ENCODE assay signal across 12 cellular contexts in the genomic region with DNA sequence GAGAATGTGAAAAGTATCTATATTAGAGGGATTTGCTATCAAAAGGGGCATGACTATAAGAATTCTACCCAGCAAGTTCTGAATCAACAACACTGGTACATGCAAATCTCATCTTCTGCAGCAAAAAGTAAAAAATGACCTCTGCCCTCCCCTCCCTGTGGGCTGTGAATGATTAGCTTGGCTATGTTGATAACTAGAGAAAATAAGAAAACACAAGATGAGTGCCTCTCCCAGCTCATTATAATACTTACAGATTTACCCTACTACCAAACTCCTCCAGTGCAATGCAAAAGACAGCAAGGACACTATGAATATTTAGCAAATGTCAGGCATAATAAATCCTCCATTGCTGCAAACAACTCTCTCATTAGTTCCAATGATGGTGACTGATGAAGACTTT.
DNase-seq lines count a peak whose midpoint lies in the region; ATAC-seq, FAIRE-seq and TF ChIP-seq lines count a peak whose summit lies in the region.
"Had no signal": no experiment of that assay in that cellular context is flagged by ENCODE, and none has a peak within 500 bp of the region (broad histone marks: within the 10 kb centered on the region; RNA-seq: fewer than 3 reads in every experiment).

No MANE protein-coding gene starts in this region.

- peak; percentile 87 for FAIRE-seq in GM18507 (lab: Jason Lieb, UNC)

- no peaks in the 10 kb centered on the region for H3K9me3 ChIP-seq in liver (ENCODE audit: control insufficient read depth in 4 of 4, low read length in 3 of 4)
- H3K9me3 ChIP-seq in stomach, result no peaks in the 10 kb centered on the region

- TF ChIP-seq CTCF in astrocyte of the cerebellum (IDR thresholded peaks at IDR 0.05; ENCODE audit: low read depth, low read length, missing control alignments) (no peak), liver (IDR thresholded peaks at IDR 0.05; ENCODE audit: low read depth, low read length, missing input control) (no peak), stomach (IDR thresholded peaks at IDR 0.05) (no peak)

- no peak for DNase-seq in GM18507 (ENCODE audit: extremely low spot score, insufficient read length, low read depth)
- no peak for DNase-seq in astrocyte of the cerebellum (ENCODE audit: low read depth)
- no peak for DNase-seq in stomach
- DNase-seq in T-helper 9 cell, result no peak
- no peak for DNase-seq in dedifferentiated amniotic fluid mesenchymal stem cell (ENCODE audit: extremely low spot score)
- no peak for DNase-seq in mesenteric fat pad (ENCODE audit: low spot score)
- DNase-seq: activated gamma-delta T cell treated with Interleukin-2 at 50 U/mL for 16 hours, DND-41, HFFc6, NCI-H1694 had no signal

- TF ChIP-seq RAD21 in liver (IDR thresholded peaks at IDR 0.05), result peak in 1 of 2 donors; percentile 20

- H3K27ac ChIP-seq in liver (ENCODE audit: low read depth in 1 of 2, low read length in 2 of 2) (peak overlapping the region; percentile 94 to 96), stomach (peak overlapping the region; percentile 16 to 99 (median 99))

- H3K4me3 ChIP-seq in astrocyte of the cerebellum (ENCODE audit: low read depth, low read length), result peak overlapping the region; percentile 0
- H3K4me3 ChIP-seq in liver (ENCODE audit: low read depth in 1 of 3, low read length in 3 of 3), result peak overlapping the region in 2 of 3 donors; percentile 55 to 98
- H3K4me3 ChIP-seq in stomach, result peak overlapping the region; percentile 73 to 93 (median 86)

- no peak for TF ChIP-seq EP300 in stomach (IDR thresholded peaks at IDR 0.05)

- intact Hi-C loops in stomach (cut with DNase I; ENCODE audit: low total_unique reads), result loop anchor here (10.0 kb wide), 1 partner anchor 56 kb away; no protein-coding TSS in a partner anchor

- ATAC-seq in HG03442 (IDR thresholded peaks at IDR 0.05; ENCODE audit: unreplicated experiment), result no peak

- peaks cover 14 to 77% (median 68%) of the 10 kb centered on the region in 4 donors for H3K4me1 ChIP-seq in liver (ENCODE audit: control insufficient read depth in 4 of 4, insufficient read depth in 4 of 4, low read length in 3 of 4)
- peaks cover 62 to 82% (median 71%) of the 10 kb centered on the region in 4 donors for H3K4me1 ChIP-seq in stomach

- H3K9ac ChIP-seq in liver (ENCODE audit: low read depth in 1 of 2, low read length in 2 of 2), result peak overlapping the region in 1 of 2 donors; percentile 99

- H3K36me3 ChIP-seq in liver (ENCODE audit: control insufficient read depth in 4 of 4, insufficient read depth in 3 of 4, low read depth in 1 of 4, low read length in 3 of 4), result no peaks in the 10 kb centered on the region
- peaks cover 6 to 35% (median 28%) of the 10 kb centered on the region in 4 donors for H3K36me3 ChIP-seq in stomach

- H3K27me3 ChIP-seq in liver (ENCODE audit: control insufficient read depth in 4 of 4, insufficient read depth in 4 of 4, low read length in 3 of 4), result no peaks in the 10 kb centered on the region
- H3K27me3 ChIP-seq in stomach, result no peaks in the 10 kb centered on the region

- in situ Hi-C loops in astrocyte of the cerebellum (cut with HindIII; ENCODE audit: low sequenced_read_pairs), result no loop called here

- TF ChIP-seq POLR2A in stomach (IDR thresholded peaks at IDR 0.05), result no peak

TF ChIP-seq in liver, 16 proteins besides CTCF, POLR2A, EP300 and RAD21:
- peak in 1 of 2 donors; percentile 44 for TF ChIP-seq JUND (IDR thresholded peaks at IDR 0.05)
- peak; percentile 44 to 46 for TF ChIP-seq RXRA (IDR thresholded peaks at IDR 0.05)
- TF ChIP-seq GABPA (IDR thresholded peaks at IDR 0.05 in 1 of 2, conservative IDR thresholded peaks at IDR 0.05 in 1 of 2), result no peak
- TF ChIP-seq TAF1 (conservative IDR thresholded peaks at IDR 0.05), result peak; percentile 29
- TF ChIP-seq, protein P1, sequence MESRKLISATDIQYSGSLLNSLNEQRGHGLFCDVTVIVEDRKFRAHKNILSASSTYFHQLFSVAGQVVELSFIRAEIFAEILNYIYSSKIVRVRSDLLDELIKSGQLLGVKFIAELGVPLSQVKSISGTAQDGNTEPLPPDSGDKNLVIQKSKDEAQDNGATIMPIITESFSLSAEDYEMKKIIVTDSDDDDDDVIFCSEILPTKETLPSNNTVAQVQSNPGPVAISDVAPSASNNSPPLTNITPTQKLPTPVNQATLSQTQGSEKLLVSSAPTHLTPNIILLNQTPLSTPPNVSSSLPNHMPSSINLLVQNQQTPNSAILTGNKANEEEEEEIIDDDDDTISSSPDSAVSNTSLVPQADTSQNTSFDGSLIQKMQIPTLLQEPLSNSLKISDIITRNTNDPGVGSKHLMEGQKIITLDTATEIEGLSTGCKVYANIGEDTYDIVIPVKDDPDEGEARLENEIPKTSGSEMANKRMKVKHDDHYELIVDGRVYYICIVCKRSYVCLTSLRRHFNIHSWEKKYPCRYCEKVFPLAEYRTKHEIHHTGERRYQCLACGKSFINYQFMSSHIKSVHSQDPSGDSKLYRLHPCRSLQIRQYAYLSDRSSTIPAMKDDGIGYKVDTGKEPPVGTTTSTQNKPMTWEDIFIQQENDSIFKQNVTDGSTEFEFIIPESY (IDR thresholded peaks at IDR 0.05), result peak; percentile 14
- no peak for TF ChIP-seq FOXA1 (IDR thresholded peaks at IDR 0.05)
- TF ChIP-seq HNF4A (conservative IDR thresholded peaks at IDR 0.05), result peak; percentile 75
- TF ChIP-seq HNF4G (IDR thresholded peaks at IDR 0.05), result peak; percentile 44
- peak; percentile 85 for TF ChIP-seq YY1 (IDR thresholded peaks at IDR 0.05)
- TF ChIP-seq, protein P2, sequence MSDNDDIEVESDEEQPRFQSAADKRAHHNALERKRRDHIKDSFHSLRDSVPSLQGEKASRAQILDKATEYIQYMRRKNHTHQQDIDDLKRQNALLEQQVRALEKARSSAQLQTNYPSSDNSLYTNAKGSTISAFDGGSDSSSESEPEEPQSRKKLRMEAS (IDR thresholded peaks at IDR 0.05), result no peak
- TF ChIP-seq, protein P3, sequence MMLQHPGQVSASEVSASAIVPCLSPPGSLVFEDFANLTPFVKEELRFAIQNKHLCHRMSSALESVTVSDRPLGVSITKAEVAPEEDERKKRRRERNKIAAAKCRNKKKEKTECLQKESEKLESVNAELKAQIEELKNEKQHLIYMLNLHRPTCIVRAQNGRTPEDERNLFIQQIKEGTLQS (IDR thresholded peaks at IDR 0.05), result no peak
- no peak for TF ChIP-seq EGR1 (IDR thresholded peaks at IDR 0.05; ENCODE audit: low read depth in 2 of 2)
- TF ChIP-seq SP1 (IDR thresholded peaks at IDR 0.05), result peak; percentile 77
- peak; percentile 47 for TF ChIP-seq FOXA2 (IDR thresholded peaks at IDR 0.05)
- peak; percentile 16 for TF ChIP-seq NR2F2 (IDR thresholded peaks at IDR 0.05)
- TF ChIP-seq, protein P4, sequence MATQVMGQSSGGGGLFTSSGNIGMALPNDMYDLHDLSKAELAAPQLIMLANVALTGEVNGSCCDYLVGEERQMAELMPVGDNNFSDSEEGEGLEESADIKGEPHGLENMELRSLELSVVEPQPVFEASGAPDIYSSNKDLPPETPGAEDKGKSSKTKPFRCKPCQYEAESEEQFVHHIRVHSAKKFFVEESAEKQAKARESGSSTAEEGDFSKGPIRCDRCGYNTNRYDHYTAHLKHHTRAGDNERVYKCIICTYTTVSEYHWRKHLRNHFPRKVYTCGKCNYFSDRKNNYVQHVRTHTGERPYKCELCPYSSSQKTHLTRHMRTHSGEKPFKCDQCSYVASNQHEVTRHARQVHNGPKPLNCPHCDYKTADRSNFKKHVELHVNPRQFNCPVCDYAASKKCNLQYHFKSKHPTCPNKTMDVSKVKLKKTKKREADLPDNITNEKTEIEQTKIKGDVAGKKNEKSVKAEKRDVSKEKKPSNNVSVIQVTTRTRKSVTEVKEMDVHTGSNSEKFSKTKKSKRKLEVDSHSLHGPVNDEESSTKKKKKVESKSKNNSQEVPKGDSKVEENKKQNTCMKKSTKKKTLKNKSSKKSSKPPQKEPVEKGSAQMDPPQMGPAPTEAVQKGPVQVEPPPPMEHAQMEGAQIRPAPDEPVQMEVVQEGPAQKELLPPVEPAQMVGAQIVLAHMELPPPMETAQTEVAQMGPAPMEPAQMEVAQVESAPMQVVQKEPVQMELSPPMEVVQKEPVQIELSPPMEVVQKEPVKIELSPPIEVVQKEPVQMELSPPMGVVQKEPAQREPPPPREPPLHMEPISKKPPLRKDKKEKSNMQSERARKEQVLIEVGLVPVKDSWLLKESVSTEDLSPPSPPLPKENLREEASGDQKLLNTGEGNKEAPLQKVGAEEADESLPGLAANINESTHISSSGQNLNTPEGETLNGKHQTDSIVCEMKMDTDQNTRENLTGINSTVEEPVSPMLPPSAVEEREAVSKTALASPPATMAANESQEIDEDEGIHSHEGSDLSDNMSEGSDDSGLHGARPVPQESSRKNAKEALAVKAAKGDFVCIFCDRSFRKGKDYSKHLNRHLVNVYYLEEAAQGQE (IDR thresholded peaks at IDR 0.05), result no peak

Comparison
In these comparisons a context has a peak if more than half of its experiments do, and no peak if none do; other contexts are left out.
1. H3K4me3 ChIP-seq: peak in every context shown above with its lines; median percentile 86 in stomach; 76 in liver; 0 in astrocyte of the cerebellum.